In genomic region chr1:164754088-164754600, GRCh38 we compare ENCODE assay signal across 11 cellular contexts.
A peak's percentile ranks its signal among the peaks of the same experiment; 100 is the strongest.
DNase-seq lines count a peak whose midpoint lies in the region; ATAC-seq, FAIRE-seq and TF ChIP-seq lines count a peak whose summit lies in the region.
"Had no signal": no experiment of that assay in that cellular context is flagged by ENCODE, and none has a peak within 500 bp of the region (broad histone marks: within the 10 kb centered on the region; RNA-seq: fewer than 3 reads in every experiment).

No MANE protein-coding gene starts in this region.

- H3K9me3 Mint-ChIP-seq in astrocyte (ENCODE audit: unreplicated experiment) = no peaks in the 10 kb centered on the region

- peak overlapping the region; percentile 64 for H3K4me2 ChIP-seq in astrocyte (ENCODE audit: low read length)

- H3K36me3 ChIP-seq in astrocyte (ENCODE audit: insufficient read depth, low read length) (no peaks in the 10 kb centered on the region), upper lobe of left lung (no peaks in the 10 kb centered on the region), A673 (ENCODE audit: insufficient read depth, low read length, poor library complexity, severe bottlenecking) (no peaks in the 10 kb centered on the region)

- no peak for TF ChIP-seq EP300 in upper lobe of left lung (IDR thresholded peaks at IDR 0.05)

- peak overlapping the region; percentile 43 for H2AFZ ChIP-seq in astrocyte (ENCODE audit: low read depth, low read length)

- no peak for FAIRE-seq in astrocyte (lab: Jason Lieb, UNC)
- FAIRE-seq: GM18507 had no signal

- H3K4me3 Mint-ChIP-seq in astrocyte (ENCODE audit: unreplicated experiment) = no peak overlapping the region
- H3K4me3 Mint-ChIP-seq: naive thymus-derived CD4-positive, alpha-beta T cell had no signal

- no peaks in the 10 kb centered on the region for H3K36me3 Mint-ChIP-seq in astrocyte (ENCODE audit: low read depth, unreplicated experiment)

- H3K4me1 Mint-ChIP-seq in astrocyte (ENCODE audit: low read depth, unreplicated experiment) = peaks cover 5% of the 10 kb centered on the region
- H3K4me1 Mint-ChIP-seq: naive thymus-derived CD4-positive, alpha-beta T cell had no signal

- H3K4me1 ChIP-seq in astrocyte (ENCODE audit: insufficient read depth, low read length) = peaks cover 13% of the 10 kb centered on the region
- peaks cover 0 to 4% (median 0%) of the 10 kb centered on the region in 4 donors for H3K4me1 ChIP-seq in upper lobe of left lung
- no peaks in the 10 kb centered on the region for H3K4me1 ChIP-seq in A673 (ENCODE audit: insufficient read depth, low read length, poor library complexity, severe bottlenecking)

- H3K27me3 Mint-ChIP-seq in astrocyte (ENCODE audit: low read depth, unreplicated experiment) = no peaks in the 10 kb centered on the region

- BruUV-seq in A673 (replicated peaks; lab: Mats Ljungman, UMichigan) = no TSS peak

- no peak for TF ChIP-seq POLR2A in upper lobe of left lung (IDR thresholded peaks at IDR 0.05)

- TF ChIP-seq CTCF in astrocyte (IDR thresholded peaks at IDR 0.05; ENCODE audit: insufficient read depth, low read depth, low read length) (no peak), upper lobe of left lung (IDR thresholded peaks at IDR 0.05) (no peak), A673 (conservative IDR thresholded peaks at IDR 0.05; ENCODE audit: low read depth, low read length) (no peak)

- H3K9me3 ChIP-seq in astrocyte (ENCODE audit: insufficient read depth, low read depth, low read length) = no peaks in the 10 kb centered on the region
- no peaks in the 10 kb centered on the region for H3K9me3 ChIP-seq in upper lobe of left lung
- no peaks in the 10 kb centered on the region for H3K9me3 ChIP-seq in A673 (ENCODE audit: low read depth, low read length, poor library complexity, severe bottlenecking)

- DNase-seq in astrocyte (ENCODE audit: low read depth) (peak; percentile 81), Right ventricle myocardium superior (no peak), nucleus accumbens (lab: John Stamatoyannopoulos, UW) (peak in 32 of 56 donors; percentile 3 to 62 (median 34)), upper lobe of left lung (no peak), A673 (ENCODE audit: low spot score) (no peak), RPMI8226 (no peak), Kasumi-1 (lab: John Stamatoyannopoulos, UW) (no peak)
- DNase-seq: DND-41; naive thymus-derived CD4-positive, alpha-beta T cell had no signal

- POLR2A ChIA-PET in A673 (lab: Charles Lee; ENCODE audit: low non-redundant PET) = no interaction called here

- H4K20me1 ChIP-seq in astrocyte (ENCODE audit: insufficient read depth, low read length) = no peaks in the 10 kb centered on the region

- H3K4me3 ChIP-seq in astrocyte (ENCODE audit: insufficient read depth, low read depth, low read length) (no peak overlapping the region), upper lobe of left lung (peak overlapping the region in 1 of 4 donors; percentile 22), A673 (ENCODE audit: low read depth, low read length, poor library complexity, severe bottlenecking) (no peak overlapping the region)

- H3K27me3 ChIP-seq in astrocyte (ENCODE audit: insufficient read depth, low read length) (no peaks in the 10 kb centered on the region), upper lobe of left lung (no peaks in the 10 kb centered on the region), A673 (replicated peaks; ENCODE audit: insufficient read depth, low read depth, low read length, poor library complexity) (no peaks in the 10 kb centered on the region)

- H3K27ac Mint-ChIP-seq in astrocyte (ENCODE audit: unreplicated experiment) = no peak overlapping the region
- H3K27ac Mint-ChIP-seq: naive thymus-derived CD4-positive, alpha-beta T cell had no signal

- H3K27ac ChIP-seq in astrocyte (ENCODE audit: low read depth, low read length) (no peak overlapping the region), upper lobe of left lung (peak overlapping the region; percentile 13 to 70 (median 38)), A673 (ENCODE audit: low read depth, low read length, poor library complexity, severe bottlenecking) (no peak overlapping the region)

- CTCF ChIA-PET in A673 (lab: Charles Lee) = no interaction called here

- H3K9ac ChIP-seq in astrocyte (ENCODE audit: low read length) = no peak overlapping the region

- intact Hi-C loops in Right ventricle myocardium superior (cut with DNase I) (no loop called here), A673 (cut with micrococcal nuclease; ENCODE audit: unreplicated experiment) (no loop called here)

- H3K79me2 ChIP-seq in astrocyte (ENCODE audit: insufficient read depth, low read length) = peaks cover 3% of the 10 kb centered on the region

- peak; percentile 82 for ATAC-seq in Right ventricle myocardium superior (ENCODE audit: poor library complexity)
- peak; percentile 44 to 51 for ATAC-seq in upper lobe of left lung (ENCODE audit: low FRiP score in 2 of 2)
- ATAC-seq in HG02588 (IDR thresholded peaks at IDR 0.05; ENCODE audit: unreplicated experiment) = no peak
- ATAC-seq: naive thymus-derived CD4-positive, alpha-beta T cell had no signal

- 59 to 73% methylated on average over 8 of the region's 8 CpGs for WGBS in upper lobe of left lung, 2 donors

Comparison
In these comparisons a context has a peak if more than half of its experiments do, and no peak if none do; other contexts are left out.
1. DNase-seq: peak in astrocyte (single experiment) and nucleus accumbens (32 of 56); none in Right ventricle myocardium superior (single experiment), upper lobe of left lung (0 of 2), A673 (single experiment), RPMI8226 (single experiment) and Kasumi-1 (0 of 2).
2. H3K27ac ChIP-seq: peak in upper lobe of left lung (4 of 4); none in astrocyte (single experiment) and A673 (single experiment).